16 cellular contexts compared by ENCODE assay signal in the genomic region with DNA sequence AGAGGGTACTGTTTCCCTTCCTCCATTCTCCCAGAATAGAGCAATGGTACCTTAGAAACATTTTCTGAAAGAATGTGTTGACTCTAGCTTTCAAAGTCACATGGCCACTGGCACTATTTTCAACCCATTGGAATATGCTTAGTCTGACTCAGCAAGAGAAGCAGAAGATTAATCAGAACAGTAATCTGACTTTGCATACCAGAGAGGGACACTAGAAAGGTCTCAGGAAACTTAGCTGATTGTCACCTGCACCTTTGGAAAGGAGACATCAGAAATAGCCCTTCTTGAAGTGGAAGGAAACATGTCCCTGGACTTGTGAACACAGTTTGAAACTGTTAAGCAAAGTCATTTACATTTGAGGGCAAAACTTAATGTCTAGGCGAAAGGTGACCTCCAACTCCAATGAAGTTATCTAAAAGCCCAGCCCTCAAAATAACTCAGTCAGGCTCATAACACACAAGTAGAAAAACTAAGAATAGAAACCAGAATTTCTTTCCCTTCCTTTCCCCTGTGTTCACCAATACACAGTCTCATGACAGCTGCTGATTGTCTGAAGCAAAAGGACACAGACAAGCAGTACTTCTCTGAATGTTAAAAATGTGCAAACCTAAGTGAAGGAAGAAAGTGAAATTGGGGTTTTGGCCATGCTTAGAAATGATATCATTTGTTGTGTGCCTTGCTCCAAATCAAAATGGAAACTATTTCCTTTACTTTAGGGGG.
DNase-seq lines count a peak whose midpoint lies in the region; ATAC-seq and TF ChIP-seq lines count a peak whose summit lies in the region.
"Had no signal": no experiment of that assay in that cellular context is flagged by ENCODE, and none has a peak within 500 bp of the region (broad histone marks: within the 10 kb centered on the region; RNA-seq: fewer than 3 reads in every experiment).

No MANE protein-coding gene starts in this region.

- H3K9me2 ChIP-seq in GM23248 (ENCODE audit: insufficient read depth), result no peaks in the 10 kb centered on the region

- DNase-seq in left ventricle myocardium inferior (no peak), Right ventricle myocardium inferior (ENCODE audit: missing footprints) (no peak), GM23248 (peak; percentile 8), retinal pigment epithelial cell (ENCODE audit: low read depth) (peak; percentile 6), upper lobe of right lung (no peak), AG08395 (ENCODE audit: low spot score) (no peak)
- DNase-seq: 8988T; activated naive CD4-positive, alpha-beta T cell treated with anti-CD3 and anti-CD28 coated beads for 36 hours; cortex of kidney; DMS53; NCI-H2107; NCI-H526; stimulated activated naive CD8-positive, alpha-beta T cell treated with anti-CD3 and anti-CD28 coated beads, Interleukin-15, amount 100 ng/mL, for 72 hours; T-helper 9 cell had no signal

- no peak overlapping the region for H3K4me2 ChIP-seq in GM23248 (ENCODE audit: unreplicated experiment)
- H3K4me2 ChIP-seq in KMS-11, result peak overlapping the region; percentile 11; the same call in 1 of the 2 replicates

- no peak overlapping the region for H3K4me3 ChIP-seq in left ventricle myocardium inferior
- no peak overlapping the region for H3K4me3 ChIP-seq in GM23248
- H3K4me3 ChIP-seq in KMS-11 (IDR thresholded peaks at IDR 0.05; ENCODE audit: insufficient read depth, low read depth, low read length), result no peak overlapping the region
- no peak overlapping the region for H3K4me3 ChIP-seq in retinal pigment epithelial cell (ENCODE audit: low read length)
- no peak overlapping the region for H3K4me3 ChIP-seq in upper lobe of right lung

- no peaks in the 10 kb centered on the region for H4K20me1 ChIP-seq in GM23248 (ENCODE audit: insufficient read depth)
- H4K20me1 ChIP-seq in KMS-11 (ENCODE audit: insufficient read depth), result no peaks in the 10 kb centered on the region

- H3K36me3 ChIP-seq in left ventricle myocardium inferior (no peaks in the 10 kb centered on the region), GM23248 (ENCODE audit: low read depth) (no peaks in the 10 kb centered on the region), KMS-11 (ENCODE audit: insufficient read depth) (no peaks in the 10 kb centered on the region), upper lobe of right lung (no peaks in the 10 kb centered on the region)

- H3F3A ChIP-seq in GM23248 (ENCODE audit: insufficient read depth), result no peaks in the 10 kb centered on the region

- H3K9me3 ChIP-seq in left ventricle myocardium inferior (replicated peaks) (no peaks in the 10 kb centered on the region), GM23248 (ENCODE audit: low read depth) (no peaks in the 10 kb centered on the region), upper lobe of right lung (no peaks in the 10 kb centered on the region)

- intact Hi-C loops in left ventricle myocardium inferior (cut with micrococcal nuclease), result no loop called here
- intact Hi-C loops in Right ventricle myocardium inferior (cut with DNase I), result loop anchor here (5.0 kb wide), 1 partner anchor 317 kb away; no protein-coding TSS in a partner anchor
- intact Hi-C loops in upper lobe of right lung (cut with DNase I), result no loop called here

- H3K27me3 ChIP-seq in left ventricle myocardium inferior (ENCODE audit: low read depth), result no peaks in the 10 kb centered on the region
- no peaks in the 10 kb centered on the region for H3K27me3 ChIP-seq in GM23248 (replicated peaks; ENCODE audit: insufficient read depth)
- no peaks in the 10 kb centered on the region for H3K27me3 ChIP-seq in KMS-11 (ENCODE audit: insufficient read depth, low read depth)
- no peaks in the 10 kb centered on the region for H3K27me3 ChIP-seq in upper lobe of right lung

- WGBS in GM23248 (ENCODE audit: low coverage in 1 of 2, low lambda C conversion rate in 2 of 2, missing lambda C conversion rate in 2 of 2), 2 experiments, result 100% methylated on average over 1 of the region's 1 CpG

- in situ Hi-C loops in GM23248 (cut with MboI), result no loop called here

- ATAC-seq in Right ventricle myocardium inferior (no peak), HG03571 (IDR thresholded peaks at IDR 0.05; ENCODE audit: unreplicated experiment) (no peak), upper lobe of right lung (no peak)
- ATAC-seq: stimulated activated naive CD8-positive, alpha-beta T cell treated with anti-CD3 and anti-CD28 coated beads, Interleukin-15, amount 100 ng/mL, for 72 hours had no signal

- no peak for TF ChIP-seq CTCF in left ventricle myocardium inferior (IDR thresholded peaks at IDR 0.05; ENCODE audit: borderline replicate concordance)
- no peak for TF ChIP-seq CTCF in KMS-11 (conservative IDR thresholded peaks at IDR 0.05; ENCODE audit: low read depth, low read length)
- TF ChIP-seq CTCF in retinal pigment epithelial cell (conservative IDR thresholded peaks at IDR 0.05; ENCODE audit: low read depth, low read length), result no peak
- no peak for TF ChIP-seq CTCF in upper lobe of right lung (IDR thresholded peaks at IDR 0.05)

- H3K9ac ChIP-seq in GM23248 (no peak overlapping the region), KMS-11 (no peak overlapping the region)

- H2AFZ ChIP-seq in GM23248, result no peak overlapping the region
- no peak overlapping the region; the same call in 1 of the 2 replicates for H2AFZ ChIP-seq in KMS-11 (ENCODE audit: low read depth)

- peak overlapping the region; percentile 25 for H3K27ac ChIP-seq in left ventricle myocardium inferior (replicated peaks)
- no peak overlapping the region for H3K27ac ChIP-seq in GM23248
- peak overlapping the region; percentile 6; the same call in 1 of the 2 replicates for H3K27ac ChIP-seq in KMS-11
- H3K27ac ChIP-seq in upper lobe of right lung, result no peak overlapping the region

- H3K4me1 ChIP-seq in left ventricle myocardium inferior (peaks cover 5% of the 10 kb centered on the region), GM23248 (ENCODE audit: insufficient read depth) (no peaks in the 10 kb centered on the region), KMS-11 (ENCODE audit: low read depth, poor library complexity, severe bottlenecking) (peaks cover 25% of the 10 kb centered on the region), upper lobe of right lung (no peaks in the 10 kb centered on the region)

- no peaks in the 10 kb centered on the region for H3K79me2 ChIP-seq in GM23248 (ENCODE audit: insufficient read depth)
- H3K79me2 ChIP-seq in KMS-11 (ENCODE audit: insufficient read depth, low read depth), result no peaks in the 10 kb centered on the region

Comparison
In these comparisons a context has a peak if more than half of its experiments do, and no peak if none do; other contexts are left out.
1. DNase-seq: peak in GM23248 (single experiment) and retinal pigment epithelial cell (single experiment); none in left ventricle myocardium inferior (single experiment), Right ventricle myocardium inferior (single experiment), upper lobe of right lung (single experiment) and AG08395 (single experiment).
2. H3K27ac ChIP-seq: peak in left ventricle myocardium inferior (single experiment) and KMS-11 (single experiment); none in GM23248 (single experiment) and upper lobe of right lung (single experiment).